Comparison of ENCODE assay signal across 1 cellular context in the genomic region with DNA sequence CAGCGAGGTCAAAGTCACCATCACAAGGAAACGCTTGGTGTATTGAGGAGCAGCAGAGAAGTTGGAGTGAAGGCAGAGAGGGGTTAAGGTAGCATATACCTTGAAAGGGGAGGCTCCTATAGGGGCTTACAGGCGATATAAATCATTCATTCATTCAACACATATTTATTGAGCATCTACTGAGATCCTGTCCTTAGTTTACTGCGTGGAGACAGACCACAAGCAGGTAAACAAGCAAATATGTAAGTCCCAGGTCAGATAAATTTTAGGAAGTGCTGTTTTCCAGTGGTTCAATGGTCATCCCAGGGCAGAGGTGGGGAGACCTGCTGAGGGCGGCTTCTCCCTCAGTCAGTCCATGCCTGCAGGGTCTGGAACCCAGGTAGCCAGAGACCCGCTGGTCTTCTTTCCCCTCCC.
TF ChIP-seq lines count a peak whose summit lies in the region.

No MANE protein-coding gene starts in this region.

TF ChIP-seq in HepG2, 621 proteins besides CTCF, POLR2A, EP300 and RAD21 (continued from another document and continues in another):
- TF ChIP-seq, protein P1, sequence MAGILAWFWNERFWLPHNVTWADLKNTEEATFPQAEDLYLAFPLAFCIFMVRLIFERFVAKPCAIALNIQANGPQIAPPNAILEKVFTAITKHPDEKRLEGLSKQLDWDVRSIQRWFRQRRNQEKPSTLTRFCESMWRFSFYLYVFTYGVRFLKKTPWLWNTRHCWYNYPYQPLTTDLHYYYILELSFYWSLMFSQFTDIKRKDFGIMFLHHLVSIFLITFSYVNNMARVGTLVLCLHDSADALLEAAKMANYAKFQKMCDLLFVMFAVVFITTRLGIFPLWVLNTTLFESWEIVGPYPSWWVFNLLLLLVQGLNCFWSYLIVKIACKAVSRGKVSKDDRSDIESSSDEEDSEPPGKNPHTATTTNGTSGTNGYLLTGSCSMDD (CRISPR knock-in tag; IDR thresholded peaks at IDR 0.05), result no peak
- TF ChIP-seq U2AF2 (IDR thresholded peaks at IDR 0.05; ENCODE audit: low read depth, low read length) (no peak), IRX3 (CRISPR knock-in tag; IDR thresholded peaks at IDR 0.05; ENCODE audit: borderline replicate concordance, low read depth) (no peak), AGO2 (optimal IDR thresholded peaks at IDR 0.05; ENCODE audit: low read depth, low read length) (no peak), SAP130 (CRISPR knock-in tag; IDR thresholded peaks at IDR 0.05; ENCODE audit: low read depth) (no peak), FOXK1 (CRISPR knock-in tag; IDR thresholded peaks at IDR 0.05; ENCODE audit: borderline replicate concordance, low read depth) (no peak), TBX2 (CRISPR knock-in tag; IDR thresholded peaks at IDR 0.05; ENCODE audit: borderline replicate concordance) (peak; percentile 25; the same call in 1 of the 2 replicates), PHF5A (CRISPR knock-in tag; IDR thresholded peaks at IDR 0.05; ENCODE audit: low read depth, unreplicated experiment) (no peak), HHEX (CRISPR knock-in tag; IDR thresholded peaks at IDR 0.05) (no peak), ATRX (CRISPR knock-in tag; IDR thresholded peaks at IDR 0.05; ENCODE audit: borderline replicate concordance) (no peak), MAF1 (CRISPR knock-in tag; IDR thresholded peaks at IDR 0.05; ENCODE audit: borderline replicate concordance) (no peak), ELF3 (CRISPR knock-in tag; IDR thresholded peaks at IDR 0.05) (no peak), ZNF354B (CRISPR knock-in tag; IDR thresholded peaks at IDR 0.05) (no peak), MEIS1 (CRISPR knock-in tag; IDR thresholded peaks at IDR 0.05; ENCODE audit: borderline replicate concordance) (no peak), ZNF3 (CRISPR knock-in tag; IDR thresholded peaks at IDR 0.05) (no peak), NFKB2 (CRISPR knock-in tag; IDR thresholded peaks at IDR 0.05; ENCODE audit: borderline replicate concordance) (peak; percentile 46; the same call in 1 of the 2 replicates), XRCC5 (optimal IDR thresholded peaks at IDR 0.05; ENCODE audit: low read length) (no peak), KAT7 (CRISPR knock-in tag; IDR thresholded peaks at IDR 0.05; ENCODE audit: borderline replicate concordance) (no peak), IKZF1 (IDR thresholded peaks at IDR 0.05) (no peak), ZNF101 (CRISPR knock-in tag; IDR thresholded peaks at IDR 0.05; ENCODE audit: borderline replicate concordance, low read depth) (no peak), ZFP41 (CRISPR knock-in tag; IDR thresholded peaks at IDR 0.05; ENCODE audit: borderline replicate concordance) (no peak), ZMAT3 (CRISPR knock-in tag; conservative IDR thresholded peaks at IDR 0.05) (0 out of 2 replicates have a peak, but pooled peaks have one; percentile 2), SMC3 (IDR thresholded peaks at IDR 0.05; ENCODE audit: low read length) (no peak), MZF1 (CRISPR knock-in tag; IDR thresholded peaks at IDR 0.05; ENCODE audit: borderline replicate concordance) (no peak), ZNF782 (CRISPR knock-in tag; IDR thresholded peaks at IDR 0.05; ENCODE audit: borderline replicate concordance) (no peak), HMG20B (CRISPR knock-in tag; conservative IDR thresholded peaks at IDR 0.05) (no peak), HNF4A (CRISPR knock-in tag; IDR thresholded peaks at IDR 0.05) (no peak), SUZ12 (IDR thresholded peaks at IDR 0.05; ENCODE audit: low read depth, low read length) (no peak), HNRNPH1 (optimal IDR thresholded peaks at IDR 0.05; ENCODE audit: low read depth, low read length) (no peak), ZNF331 (CRISPR knock-in tag; IDR thresholded peaks at IDR 0.05) (no peak), ZNF230 (CRISPR knock-in tag; IDR thresholded peaks at IDR 0.05) (0 out of 2 replicates have a peak, but pooled peaks have one; percentile 14), ZFY (CRISPR knock-in tag; IDR thresholded peaks at IDR 0.05) (no peak), EHMT2 (IDR thresholded peaks at IDR 0.05; ENCODE audit: borderline replicate concordance, low read depth, low read length) (no peak), JUNB (CRISPR knock-in tag; IDR thresholded peaks at IDR 0.05; ENCODE audit: borderline replicate concordance) (no peak), NFE2 (CRISPR knock-in tag; IDR thresholded peaks at IDR 0.05) (no peak)
- TF ChIP-seq, protein P2, sequence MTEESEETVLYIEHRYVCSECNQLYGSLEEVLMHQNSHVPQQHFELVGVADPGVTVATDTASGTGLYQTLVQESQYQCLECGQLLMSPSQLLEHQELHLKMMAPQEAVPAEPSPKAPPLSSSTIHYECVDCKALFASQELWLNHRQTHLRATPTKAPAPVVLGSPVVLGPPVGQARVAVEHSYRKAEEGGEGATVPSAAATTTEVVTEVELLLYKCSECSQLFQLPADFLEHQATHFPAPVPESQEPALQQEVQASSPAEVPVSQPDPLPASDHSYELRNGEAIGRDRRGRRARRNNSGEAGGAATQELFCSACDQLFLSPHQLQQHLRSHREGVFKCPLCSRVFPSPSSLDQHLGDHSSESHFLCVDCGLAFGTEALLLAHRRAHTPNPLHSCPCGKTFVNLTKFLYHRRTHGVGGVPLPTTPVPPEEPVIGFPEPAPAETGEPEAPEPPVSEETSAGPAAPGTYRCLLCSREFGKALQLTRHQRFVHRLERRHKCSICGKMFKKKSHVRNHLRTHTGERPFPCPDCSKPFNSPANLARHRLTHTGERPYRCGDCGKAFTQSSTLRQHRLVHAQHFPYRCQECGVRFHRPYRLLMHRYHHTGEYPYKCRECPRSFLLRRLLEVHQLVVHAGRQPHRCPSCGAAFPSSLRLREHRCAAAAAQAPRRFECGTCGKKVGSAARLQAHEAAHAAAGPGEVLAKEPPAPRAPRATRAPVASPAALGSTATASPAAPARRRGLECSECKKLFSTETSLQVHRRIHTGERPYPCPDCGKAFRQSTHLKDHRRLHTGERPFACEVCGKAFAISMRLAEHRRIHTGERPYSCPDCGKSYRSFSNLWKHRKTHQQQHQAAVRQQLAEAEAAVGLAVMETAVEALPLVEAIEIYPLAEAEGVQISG (CRISPR knock-in tag; IDR thresholded peaks at IDR 0.05), result no peak
- TF ChIP-seq, protein P3, sequence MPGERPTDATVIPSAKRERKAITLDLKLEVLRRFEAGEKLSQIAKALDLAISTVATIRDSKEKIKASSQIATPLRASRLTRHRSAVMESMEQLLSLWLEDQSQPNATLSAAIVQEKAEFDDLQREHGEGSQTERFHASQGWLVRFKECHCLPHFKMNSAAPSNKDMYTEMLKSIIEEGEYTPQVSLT (CRISPR knock-in tag; IDR thresholded peaks at IDR 0.05; ENCODE audit: borderline replicate concordance, low read depth), result no peak
- TF ChIP-seq, protein P4, sequence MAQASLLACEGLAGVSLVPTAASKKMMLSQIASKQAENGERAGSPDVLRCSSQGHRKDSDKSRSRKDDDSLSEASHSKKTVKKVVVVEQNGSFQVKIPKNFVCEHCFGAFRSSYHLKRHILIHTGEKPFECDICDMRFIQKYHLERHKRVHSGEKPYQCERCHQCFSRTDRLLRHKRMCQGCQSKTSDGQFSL (CRISPR knock-in tag; IDR thresholded peaks at IDR 0.05), result 0 out of 2 replicates have a peak, but pooled peaks have one; percentile 8
- TF ChIP-seq, protein P5, sequence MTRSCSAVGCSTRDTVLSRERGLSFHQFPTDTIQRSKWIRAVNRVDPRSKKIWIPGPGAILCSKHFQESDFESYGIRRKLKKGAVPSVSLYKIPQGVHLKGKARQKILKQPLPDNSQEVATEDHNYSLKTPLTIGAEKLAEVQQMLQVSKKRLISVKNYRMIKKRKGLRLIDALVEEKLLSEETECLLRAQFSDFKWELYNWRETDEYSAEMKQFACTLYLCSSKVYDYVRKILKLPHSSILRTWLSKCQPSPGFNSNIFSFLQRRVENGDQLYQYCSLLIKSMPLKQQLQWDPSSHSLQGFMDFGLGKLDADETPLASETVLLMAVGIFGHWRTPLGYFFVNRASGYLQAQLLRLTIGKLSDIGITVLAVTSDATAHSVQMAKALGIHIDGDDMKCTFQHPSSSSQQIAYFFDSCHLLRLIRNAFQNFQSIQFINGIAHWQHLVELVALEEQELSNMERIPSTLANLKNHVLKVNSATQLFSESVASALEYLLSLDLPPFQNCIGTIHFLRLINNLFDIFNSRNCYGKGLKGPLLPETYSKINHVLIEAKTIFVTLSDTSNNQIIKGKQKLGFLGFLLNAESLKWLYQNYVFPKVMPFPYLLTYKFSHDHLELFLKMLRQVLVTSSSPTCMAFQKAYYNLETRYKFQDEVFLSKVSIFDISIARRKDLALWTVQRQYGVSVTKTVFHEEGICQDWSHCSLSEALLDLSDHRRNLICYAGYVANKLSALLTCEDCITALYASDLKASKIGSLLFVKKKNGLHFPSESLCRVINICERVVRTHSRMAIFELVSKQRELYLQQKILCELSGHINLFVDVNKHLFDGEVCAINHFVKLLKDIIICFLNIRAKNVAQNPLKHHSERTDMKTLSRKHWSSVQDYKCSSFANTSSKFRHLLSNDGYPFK (CRISPR knock-in tag; IDR thresholded peaks at IDR 0.05; ENCODE audit: borderline replicate concordance), result no peak
- TF ChIP-seq, protein P6, sequence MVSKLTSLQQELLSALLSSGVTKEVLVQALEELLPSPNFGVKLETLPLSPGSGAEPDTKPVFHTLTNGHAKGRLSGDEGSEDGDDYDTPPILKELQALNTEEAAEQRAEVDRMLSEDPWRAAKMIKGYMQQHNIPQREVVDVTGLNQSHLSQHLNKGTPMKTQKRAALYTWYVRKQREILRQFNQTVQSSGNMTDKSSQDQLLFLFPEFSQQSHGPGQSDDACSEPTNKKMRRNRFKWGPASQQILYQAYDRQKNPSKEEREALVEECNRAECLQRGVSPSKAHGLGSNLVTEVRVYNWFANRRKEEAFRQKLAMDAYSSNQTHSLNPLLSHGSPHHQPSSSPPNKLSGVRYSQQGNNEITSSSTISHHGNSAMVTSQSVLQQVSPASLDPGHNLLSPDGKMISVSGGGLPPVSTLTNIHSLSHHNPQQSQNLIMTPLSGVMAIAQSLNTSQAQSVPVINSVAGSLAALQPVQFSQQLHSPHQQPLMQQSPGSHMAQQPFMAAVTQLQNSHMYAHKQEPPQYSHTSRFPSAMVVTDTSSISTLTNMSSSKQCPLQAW (CRISPR knock-in tag; IDR thresholded peaks at IDR 0.05), result no peak
- TF ChIP-seq, protein P7, sequence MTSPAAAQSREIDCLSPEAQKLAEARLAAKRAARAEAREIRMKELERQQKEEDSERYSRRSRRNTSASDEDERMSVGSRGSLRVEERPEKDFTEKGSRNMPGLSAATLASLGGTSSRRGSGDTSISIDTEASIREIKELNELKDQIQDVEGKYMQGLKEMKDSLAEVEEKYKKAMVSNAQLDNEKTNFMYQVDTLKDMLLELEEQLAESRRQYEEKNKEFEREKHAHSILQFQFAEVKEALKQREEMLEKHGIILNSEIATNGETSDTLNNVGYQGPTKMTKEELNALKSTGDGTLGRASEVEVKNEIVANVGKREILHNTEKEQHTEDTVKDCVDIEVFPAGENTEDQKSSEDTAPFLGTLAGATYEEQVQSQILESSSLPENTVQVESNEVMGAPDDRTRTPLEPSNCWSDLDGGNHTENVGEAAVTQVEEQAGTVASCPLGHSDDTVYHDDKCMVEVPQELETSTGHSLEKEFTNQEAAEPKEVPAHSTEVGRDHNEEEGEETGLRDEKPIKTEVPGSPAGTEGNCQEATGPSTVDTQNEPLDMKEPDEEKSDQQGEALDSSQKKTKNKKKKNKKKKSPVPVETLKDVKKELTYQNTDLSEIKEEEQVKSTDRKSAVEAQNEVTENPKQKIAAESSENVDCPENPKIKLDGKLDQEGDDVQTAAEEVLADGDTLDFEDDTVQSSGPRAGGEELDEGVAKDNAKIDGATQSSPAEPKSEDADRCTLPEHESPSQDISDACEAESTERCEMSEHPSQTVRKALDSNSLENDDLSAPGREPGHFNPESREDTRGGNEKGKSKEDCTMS (CRISPR knock-in tag; conservative IDR thresholded peaks at IDR 0.05), result no peak
- TF ChIP-seq, protein P8, sequence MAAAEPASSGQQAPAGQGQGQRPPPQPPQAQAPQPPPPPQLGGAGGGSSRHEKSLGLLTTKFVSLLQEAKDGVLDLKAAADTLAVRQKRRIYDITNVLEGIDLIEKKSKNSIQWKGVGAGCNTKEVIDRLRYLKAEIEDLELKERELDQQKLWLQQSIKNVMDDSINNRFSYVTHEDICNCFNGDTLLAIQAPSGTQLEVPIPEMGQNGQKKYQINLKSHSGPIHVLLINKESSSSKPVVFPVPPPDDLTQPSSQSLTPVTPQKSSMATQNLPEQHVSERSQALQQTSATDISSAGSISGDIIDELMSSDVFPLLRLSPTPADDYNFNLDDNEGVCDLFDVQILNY (CRISPR knock-in tag; conservative IDR thresholded peaks at IDR 0.05), result no peak
- TF ChIP-seq, protein P9, sequence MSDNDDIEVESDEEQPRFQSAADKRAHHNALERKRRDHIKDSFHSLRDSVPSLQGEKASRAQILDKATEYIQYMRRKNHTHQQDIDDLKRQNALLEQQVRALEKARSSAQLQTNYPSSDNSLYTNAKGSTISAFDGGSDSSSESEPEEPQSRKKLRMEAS (IDR thresholded peaks at IDR 0.05), result no peak
- TF ChIP-seq, protein P10, sequence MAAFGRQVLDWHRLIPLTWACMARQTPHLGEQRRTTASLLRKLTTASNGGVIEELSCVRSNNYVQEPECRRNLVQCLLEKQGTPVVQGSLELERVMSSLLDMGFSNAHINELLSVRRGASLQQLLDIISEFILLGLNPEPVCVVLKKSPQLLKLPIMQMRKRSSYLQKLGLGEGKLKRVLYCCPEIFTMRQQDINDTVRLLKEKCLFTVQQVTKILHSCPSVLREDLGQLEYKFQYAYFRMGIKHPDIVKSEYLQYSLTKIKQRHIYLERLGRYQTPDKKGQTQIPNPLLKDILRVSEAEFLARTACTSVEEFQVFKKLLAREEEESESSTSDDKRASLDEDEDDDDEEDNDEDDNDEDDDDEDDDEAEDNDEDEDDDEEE (CRISPR knock-in tag; IDR thresholded peaks at IDR 0.05), result peak; percentile 19; the same call in 1 of the 2 replicates
